ENCODE assay signal across 3 cellular contexts in genomic region chr16:16272573-16273221, GRCh38. TPM values are rescaled to one million over a fixed set of nuclear protein-coding genes. Genes with fewer than 3 reads are reported as not detected.
"Had no signal": no experiment of that assay in that cellular context is flagged by ENCODE, and none has a peak within 500 bp of the region (broad histone marks: within the 10 kb centered on the region; RNA-seq: fewer than 3 reads in every experiment).

No MANE protein-coding gene starts in this region.

RNA-seq across cellular contexts. Expression of gene ABCC6, which starts 49.4 kb away (rescaled TPM):
- total RNA-seq: MCF 10A, OCI-LY7, SJSA1 had no signal
